ENCODE assay signal across 16 cellular contexts in genomic region chr13:101424381-101425155, GRCh38. TPM values are rescaled to one million over a fixed set of nuclear protein-coding genes. Genes with fewer than 3 reads are reported as not detected.
A peak's percentile ranks its signal among the peaks of the same experiment; 100 is the strongest.
DNase-seq lines count a peak whose midpoint lies in the region; ATAC-seq and TF ChIP-seq lines count a peak whose summit lies in the region.
"Had no signal": no experiment of that assay in that cellular context is flagged by ENCODE, and none has a peak within 500 bp of the region (broad histone marks: within the 10 kb centered on the region; RNA-seq: fewer than 3 reads in every experiment).

No MANE protein-coding gene starts in this region.

- ATAC-seq in Right ventricle myocardium inferior, result peak; percentile 89
- no peak for ATAC-seq in HG03135 (IDR thresholded peaks at IDR 0.05; ENCODE audit: unreplicated experiment)
- ATAC-seq: naive thymus-derived CD8-positive, alpha-beta T cell; upper lobe of right lung had no signal

- no peak overlapping the region for H3K4me3 ChIP-seq in right atrium auricular region
- no peak overlapping the region for H3K4me3 ChIP-seq in mesodermal cell (ENCODE audit: extremely low read depth, insufficient read depth, low read length, poor library complexity, severe bottlenecking)
- H3K4me3 ChIP-seq in suprapubic skin, result no peak overlapping the region
- H3K4me3 ChIP-seq: colonic mucosa, upper lobe of right lung had no signal

- H3K27ac ChIP-seq in right atrium auricular region, result peak overlapping the region in 1 of 2 donors; percentile 11
- peak overlapping the region; percentile 51 for H3K27ac ChIP-seq in mesodermal cell (ENCODE audit: low read depth, low read length, severe bottlenecking)
- H3K27ac ChIP-seq in suprapubic skin, result peak overlapping the region; percentile 29
- H3K27ac ChIP-seq: colonic mucosa, upper lobe of right lung had no signal

- WGBS in mesodermal cell (ENCODE audit: insufficient coverage in 2 of 2), 2 experiments, result 29 to 93% methylated on average over 2 to 3 of the region's 6 CpGs
- WGBS in suprapubic skin, result 44% methylated on average over 6 of the region's 6 CpGs

- TF ChIP-seq POLR2A in suprapubic skin (IDR thresholded peaks at IDR 0.05), result no peak

- TF ChIP-seq EP300 in suprapubic skin (IDR thresholded peaks at IDR 0.05), result no peak

- intact Hi-C loops in Right ventricle myocardium inferior (cut with DNase I), result no loop called here
- intact Hi-C loops in posterior vena cava (cut with DNase I), result no loop called here

- no peaks in the 10 kb centered on the region for H3K27me3 ChIP-seq in right atrium auricular region
- H3K27me3 ChIP-seq in suprapubic skin, result no peaks in the 10 kb centered on the region
- H3K27me3 ChIP-seq: colonic mucosa, upper lobe of right lung had no signal

- no peak for TF ChIP-seq CTCF in right atrium auricular region (IDR thresholded peaks at IDR 0.05)
- TF ChIP-seq CTCF in suprapubic skin (IDR thresholded peaks at IDR 0.05), result no peak

- no peaks in the 10 kb centered on the region for H3K4me1 ChIP-seq in right atrium auricular region
- H3K4me1 ChIP-seq in mesodermal cell (ENCODE audit: control insufficient read depth, insufficient read depth, low read length, poor library complexity, severe bottlenecking), result peaks cover 3% of the 10 kb centered on the region
- no peaks in the 10 kb centered on the region for H3K4me1 ChIP-seq in suprapubic skin
- H3K4me1 ChIP-seq: colonic mucosa, upper lobe of right lung had no signal

- no peaks in the 10 kb centered on the region for H3K36me3 ChIP-seq in right atrium auricular region
- H3K36me3 ChIP-seq in mesodermal cell (ENCODE audit: control insufficient read depth, insufficient read depth, low read length), result no peaks in the 10 kb centered on the region
- H3K36me3 ChIP-seq in suprapubic skin, result no peaks in the 10 kb centered on the region
- H3K36me3 ChIP-seq: colonic mucosa, upper lobe of right lung had no signal

- DNase-seq in Right ventricle myocardium inferior (ENCODE audit: missing footprints) (no peak), right atrium auricular region (ENCODE audit: low spot score) (no peak), dermis blood vessel endothelial cell (peak; percentile 46), suprapubic skin (ENCODE audit: low spot score in 2 of 2) (no peak), DMS114 treated with DMSO at 0.1 percent for 48 hours (lab: John Stamatoyannopoulos, UW; ENCODE audit: unreplicated experiment) (no peak), posterior vena cava (ENCODE audit: low spot score) (no peak)
- DNase-seq: 8988T; activated B cell treated with CpG ODN at 0.5 μM for 24 hours; activated naive CD4-positive, alpha-beta T cell treated with anti-CD3 and anti-CD28 coated beads, Interleukin-2, amount 50 U/mL, for 16 hours; colonic mucosa; naive thymus-derived CD8-positive, alpha-beta T cell; NCI-H1694 treated with DMSO at 0.1 percent for 48 hours; upper lobe of right lung had no signal

- no peaks in the 10 kb centered on the region for H3K9me3 ChIP-seq in right atrium auricular region
- no peaks in the 10 kb centered on the region for H3K9me3 ChIP-seq in mesodermal cell (ENCODE audit: control insufficient read depth, low read length)
- H3K9me3 ChIP-seq in suprapubic skin, result no peaks in the 10 kb centered on the region
- H3K9me3 ChIP-seq: colonic mucosa, upper lobe of right lung had no signal

RNA-seq across cellular contexts. Expression of gene NALCN, which starts 8.3 kb away (rescaled TPM):
- total RNA-seq in Right ventricle myocardium inferior, result 8.7 TPM
- total RNA-seq in right atrium auricular region, result 10 to 100 TPM in 1 of 2 donors, 1 to 10 TPM in 1; 6.2 to 21.1 TPM
- 12.9 TPM in 2 replicates for total RNA-seq in dermis blood vessel endothelial cell
- 0.11 TPM for polyA plus RNA-seq in mesodermal cell (2013, experiment 1 of 2)
- 0.05 TPM for polyA plus RNA-seq in mesodermal cell (2013, experiment 2 of 2)
- total RNA-seq in suprapubic skin, result 1 to 10 TPM in 3 of 4 donors, under 1 TPM in 1; 0.76 to 3.3 (median 1.8) TPM
- 10 to 100 TPM; 17.0 to 18.9 TPM for total RNA-seq in posterior vena cava
- total RNA-seq: activated B cell treated with CpG ODN at 0.5 μM for 24 hours; naive thymus-derived CD8-positive, alpha-beta T cell had no signal
- polyA plus RNA-seq: IgD-negative memory B cell; naive thymus-derived CD8-positive, alpha-beta T cell had no signal

RNA-seq across cellular contexts. Expression of gene ITGBL1, which starts 27.9 kb away (rescaled TPM):
- total RNA-seq in Right ventricle myocardium inferior, result 8.6 TPM
- 1 to 10 TPM; 2.4 to 5.4 TPM for total RNA-seq in right atrium auricular region
- total RNA-seq in dermis blood vessel endothelial cell, result 7.9 and 16.3 TPM in 2 replicates
- polyA plus RNA-seq in mesodermal cell (2013, experiment 1 of 2), result 0.15 TPM
- not detected for polyA plus RNA-seq in mesodermal cell (2013, experiment 2 of 2)
- 10 to 100 TPM in 1 of 4 donors, 1 to 10 TPM in 3; 7.7 to 10.4 (median 9.2) TPM for total RNA-seq in suprapubic skin
- 100 to 1,000 TPM in 1 of 2 donors, 10 to 100 TPM in 1; 75.1 to 118 TPM for total RNA-seq in posterior vena cava
- total RNA-seq: activated B cell treated with CpG ODN at 0.5 μM for 24 hours; naive thymus-derived CD8-positive, alpha-beta T cell had no signal
- polyA plus RNA-seq: IgD-negative memory B cell; naive thymus-derived CD8-positive, alpha-beta T cell had no signal
